ENCODE assay signal across 8 cellular contexts in the genomic region with DNA sequence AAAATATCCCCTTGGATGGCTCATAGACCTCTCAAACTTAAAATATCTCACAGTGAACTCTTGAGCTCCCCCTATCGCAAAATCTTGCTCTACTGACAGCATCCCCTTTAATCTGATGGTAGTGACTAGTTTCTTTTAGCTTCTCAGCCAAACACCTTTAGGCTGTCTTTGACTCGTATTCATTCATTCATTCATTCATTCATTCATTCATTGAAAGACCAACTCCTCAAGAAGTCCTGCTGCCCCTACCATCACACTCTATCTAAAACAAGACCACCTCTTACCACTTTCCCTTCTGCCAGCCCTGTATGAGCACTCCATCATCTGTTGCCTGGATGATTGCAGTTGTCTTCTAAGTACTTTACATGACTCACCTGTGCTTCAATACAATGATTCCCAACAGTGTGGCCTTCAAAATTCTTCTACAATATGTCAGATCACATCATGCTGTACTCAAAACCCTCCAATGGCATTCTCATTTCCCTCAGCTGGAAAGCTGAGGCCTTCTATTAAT. TPM values are rescaled to one million over a fixed set of nuclear protein-coding genes. Genes with fewer than 3 reads are reported as not detected.
A peak's percentile ranks its signal among the peaks of the same experiment; 100 is the strongest.
DNase-seq lines count a peak whose midpoint lies in the region; ATAC-seq and TF ChIP-seq lines count a peak whose summit lies in the region.

No MANE protein-coding gene starts in this region.

- no peaks in the 10 kb centered on the region for H3K9me3 ChIP-seq in HCT116 (ENCODE audit: control insufficient read depth in 1 of 2, insufficient read depth in 1 of 2, low read depth in 1 of 2, low read length in 2 of 2)
- no peaks in the 10 kb centered on the region for H3K9me3 ChIP-seq in suprapubic skin

- intact Hi-C loops in Calu3 (cut with micrococcal nuclease; ENCODE audit: unreplicated experiment) (loop anchor here (5.0 kb wide), 1 partner anchor 49 kb away; the partner anchor contains the start of gene ITGA2), HCT116 (cut with micrococcal nuclease) (loop anchor here (2.0 to 5.0 kb wide), 2 partner anchors 47 to 89 kb away; partner anchors contain the start of gene ITGA2)

- H3K4me3 ChIP-seq in HCT116 (replicated peaks in 1 of 2; ENCODE audit: low read depth in 1 of 2, low read length in 2 of 2) (no peak overlapping the region), suprapubic skin (no peak overlapping the region)

- RAD21 ChIA-PET in HCT116 (lab: Charles Lee; ENCODE audit: low non-redundant PET in 1 of 2, low total read pairs in 2 of 2, uncharacterized antibody in 2 of 2, unreplicated experiment in 2 of 2), result interaction anchor here in 1 of 2 experiments (1.2 kb wide), 1 partner anchor 88 kb away, joined by 5 read pairs; no protein-coding TSS in a partner anchor

- H3K4me1 Mint-ChIP-seq in Calu3 (ENCODE audit: low read depth, unreplicated experiment), result peaks cover 72% of the 10 kb centered on the region

- H3K79me2 ChIP-seq in HCT116 (ENCODE audit: insufficient read depth, low read length), result no peaks in the 10 kb centered on the region; the same call in 1 of the 2 replicates

- no peak for TF ChIP-seq EP300 in suprapubic skin (IDR thresholded peaks at IDR 0.05)

- TF ChIP-seq CTCF in Calu3 (IDR thresholded peaks at IDR 0.05; ENCODE audit: unreplicated experiment), result peak; percentile 62
- TF ChIP-seq CTCF in HCT116 (IDR thresholded peaks at IDR 0.05 in 2 of 3, conservative IDR thresholded peaks at IDR 0.05 in 1 of 3; ENCODE audit: borderline replicate concordance in 1 of 3, insufficient read depth in 1 of 3, low read depth in 2 of 3, low read length in 2 of 3), result peak; percentile 14 to 74 (median 61); a peak in 5 of 6 replicates
- no peak for TF ChIP-seq CTCF in suprapubic skin (IDR thresholded peaks at IDR 0.05)

- no peak overlapping the region for H3K27ac ChIP-seq in HCT116 (ENCODE audit: low read depth, low read length)
- H3K27ac ChIP-seq in suprapubic skin, result no peak overlapping the region

- TF ChIP-seq RAD21 in HCT116 (IDR thresholded peaks at IDR 0.05; ENCODE audit: low read depth), result 0 out of 2 replicates have a peak, but pooled peaks have one; percentile 23

- no peak overlapping the region for H3K9ac ChIP-seq in HCT116 (ENCODE audit: low read length)

- DNase-seq in Calu3, result peak; percentile 38
- no peak for DNase-seq in HCT116 (ENCODE audit: low read depth, low spot score)
- DNase-seq in SK-MEL-5 (ENCODE audit: low read depth, low spot score), result peak; percentile 63
- DNase-seq in iPS DF 19.7 (ENCODE audit: low read depth, low spot score), result peak; percentile 17
- no peak for DNase-seq in suprapubic skin (ENCODE audit: low spot score in 2 of 2)
- no peak for DNase-seq in AG08395 (ENCODE audit: low spot score)
- DNase-seq in activated naive CD4-positive, alpha-beta T cell (lab: John Stamatoyannopoulos, UW), result no peak

- H3K27me3 ChIP-seq in HCT116 (ENCODE audit: insufficient read depth, low read length), result no peaks in the 10 kb centered on the region
- no peaks in the 10 kb centered on the region for H3K27me3 ChIP-seq in suprapubic skin

- H4K20me1 ChIP-seq in HCT116 (ENCODE audit: insufficient read depth), result no peaks in the 10 kb centered on the region

- H3K9me3 Mint-ChIP-seq in Calu3 (ENCODE audit: low read depth, unreplicated experiment), result no peaks in the 10 kb centered on the region

- H3K9me2 ChIP-seq in HCT116 (ENCODE audit: insufficient read depth), result no peaks in the 10 kb centered on the region

- H3K27ac Mint-ChIP-seq in Calu3 (ENCODE audit: unreplicated experiment), result peak overlapping the region; percentile 74

- peaks cover 52 to 76% of the 10 kb centered on the region in 2 experiments for H3K4me1 ChIP-seq in HCT116 (ENCODE audit: control insufficient read depth in 1 of 2, insufficient read depth in 2 of 2, low read length in 2 of 2)
- peaks cover 46% of the 10 kb centered on the region for H3K4me1 ChIP-seq in suprapubic skin

- 0 out of 2 replicates have a peak overlapping the region, but pooled peaks have one; percentile 0 for H3K4me2 ChIP-seq in HCT116 (ENCODE audit: low read length)

- H3K36me3 Mint-ChIP-seq in Calu3 (ENCODE audit: insufficient read depth, unreplicated experiment), result peaks cover 50% of the 10 kb centered on the region

- BruUV-seq in Calu3 (replicated peaks; lab: Mats Ljungman, UMichigan) (no TSS peak), HCT116 (replicated peaks; lab: Mats Ljungman, UMichigan) (no TSS peak)

- in situ Hi-C loops in SK-MEL-5 (cut with HindIII; ENCODE audit: low pct_unique_long_range_greater_than_20kb, low sequenced_read_pairs), result no loop called here

- no peak overlapping the region for H3K4me3 Mint-ChIP-seq in Calu3 (ENCODE audit: low read depth, unreplicated experiment)

- TF ChIP-seq POLR2A in HCT116 (IDR thresholded peaks at IDR 0.05; ENCODE audit: borderline replicate concordance, extremely low read depth, insufficient read depth, insufficient read length), result no peak
- no peak for TF ChIP-seq POLR2A in suprapubic skin (IDR thresholded peaks at IDR 0.05)

- no peaks in the 10 kb centered on the region for H3K27me3 Mint-ChIP-seq in Calu3 (ENCODE audit: unreplicated experiment)

- 49% methylated on average over 2 of the region's 2 CpGs for WGBS in suprapubic skin

- CTCF ChIA-PET in Calu3 (lab: Charles Lee), result interaction anchor here (0.9 to 2.2 kb wide), 5 partner anchors 45 to 93 kb away, joined by 3 to 14 read pairs (median 5); partner anchors contain the start of gene ITGA2
- CTCF ChIA-PET in HCT116 (lab: Charles Lee), result interaction anchor here (0.6 to 3.5 kb wide), 19 partner anchors 8 to 105 kb away, joined by 3 to 28 read pairs (median 5); no protein-coding TSS in a partner anchor

- no peak overlapping the region for H2AFZ ChIP-seq in HCT116 (ENCODE audit: low read depth, low read length, poor library complexity, severe bottlenecking)

- no peaks in the 10 kb centered on the region for H3K36me3 ChIP-seq in HCT116 (ENCODE audit: control insufficient read depth in 1 of 2, insufficient read depth in 2 of 2, low read length in 2 of 2)
- H3K36me3 ChIP-seq in suprapubic skin, result no peaks in the 10 kb centered on the region

- POLR2A ChIA-PET in HCT116 (lab: Charles Lee), result interaction anchor here (1.2 to 1.4 kb wide), 2 partner anchors 48 to 87 kb away, joined by 3 to 5 read pairs; no protein-coding TSS in a partner anchor

- ATAC-seq in HCT116 (peak; percentile 70), GM19452 (IDR thresholded peaks at IDR 0.05; ENCODE audit: unreplicated experiment) (no peak)

TF ChIP-seq in HCT116, 20 proteins besides CTCF, POLR2A, EP300 and RAD21:
- TF ChIP-seq ZFX (IDR thresholded peaks at IDR 0.05) (no peak), ZBTB33 (IDR thresholded peaks at IDR 0.05; ENCODE audit: extremely low read depth, insufficient replicate concordance, low read length) (no peak), POLR2AphosphoS5 (IDR thresholded peaks at IDR 0.05; ENCODE audit: low read depth, low read length) (no peak)
- TF ChIP-seq, protein P1, sequence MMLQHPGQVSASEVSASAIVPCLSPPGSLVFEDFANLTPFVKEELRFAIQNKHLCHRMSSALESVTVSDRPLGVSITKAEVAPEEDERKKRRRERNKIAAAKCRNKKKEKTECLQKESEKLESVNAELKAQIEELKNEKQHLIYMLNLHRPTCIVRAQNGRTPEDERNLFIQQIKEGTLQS (IDR thresholded peaks at IDR 0.05), result no peak

RNA-seq across cellular contexts. Expression of gene ITGA2, which starts 46.8 kb away (rescaled TPM):
- total RNA-seq in Calu3 (2022) (91.9 and 101 TPM in 2 replicates), HCT116 (2021; ENCODE audit: unreplicated experiment) (36.6 TPM), suprapubic skin (10 to 100 TPM; 29.3 to 54.5 (median 34.3) TPM)
- 7.4 and 10.8 TPM in 2 replicates for polyA plus RNA-seq in HCT116 (2012)
- 7.0 and 8.4 TPM in 2 replicates for total RNA-seq in SK-MEL-5 (2014; rRNA removed; shearing (Covaris generic))
- polyA plus RNA-seq in SK-MEL-5 (2015; cell fraction: cytosol; rRNA removed), result 5.5 and 9.5 TPM in 2 replicates
- 2.7 and 3.1 TPM in 2 replicates for polyA plus RNA-seq in SK-MEL-5 (2015; cell fraction: nucleus; rRNA removed)

Comparison
In these comparisons a context has a peak if more than half of its experiments do, and no peak if none do; other contexts are left out.
1. DNase-seq: peak in Calu3 (single experiment), SK-MEL-5 (single experiment) and iPS DF 19.7 (single experiment); none in HCT116 (single experiment), suprapubic skin (0 of 2), AG08395 (single experiment) and activated naive CD4-positive, alpha-beta T cell (0 of 4).
2. CTCF ChIP-seq: peak in Calu3 (single experiment) and HCT116 (3 of 3); none in suprapubic skin (0 of 2).